8 cellular contexts compared by ENCODE assay signal in the genomic region with DNA sequence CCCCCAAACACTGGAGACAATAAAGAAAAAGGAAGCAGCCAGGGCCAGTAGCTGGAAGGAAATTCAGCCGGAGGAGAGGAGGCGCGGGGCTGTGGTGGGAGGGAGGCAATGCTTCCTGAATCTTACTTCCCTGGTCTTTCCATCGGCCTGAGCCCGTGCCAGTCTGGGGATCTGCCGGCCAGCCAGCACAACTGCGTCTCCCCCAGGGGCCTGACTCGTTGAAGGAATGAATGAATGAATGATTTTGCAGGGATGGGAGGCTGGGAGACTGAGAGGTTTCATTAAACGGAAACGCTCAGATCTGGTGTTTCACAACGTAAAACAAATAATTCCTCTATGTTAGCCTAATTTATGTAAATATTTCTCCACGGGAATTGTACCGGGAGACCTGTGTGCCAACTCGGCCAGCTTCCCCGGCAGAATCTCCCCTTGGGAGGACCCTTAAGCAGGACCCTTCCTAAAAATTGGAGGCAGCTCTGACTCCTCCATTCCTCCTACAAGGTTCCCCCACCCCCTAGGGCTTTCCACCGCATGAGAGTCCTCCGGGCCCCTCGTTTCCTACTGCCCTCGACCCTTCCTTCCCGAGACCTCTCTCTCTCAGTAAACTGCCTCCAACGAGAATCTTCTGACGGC. TPM values are rescaled to one million over a fixed set of nuclear protein-coding genes. Genes with fewer than 3 reads are reported as not detected.
A peak's percentile ranks its signal among the peaks of the same experiment; 100 is the strongest.
DNase-seq lines count a peak whose midpoint lies in the region; ATAC-seq and TF ChIP-seq lines count a peak whose summit lies in the region.

No MANE protein-coding gene starts in this region.

- no peaks in the 10 kb centered on the region for H3K36me3 ChIP-seq in GM23338 (ENCODE audit: insufficient read depth)
- no peaks in the 10 kb centered on the region for H3K36me3 ChIP-seq in SU-DHL-6 (ENCODE audit: low read length)
- no peaks in the 10 kb centered on the region for H3K36me3 ChIP-seq in body of pancreas (replicated peaks in 1 of 2; ENCODE audit: insufficient read depth in 1 of 2, low read depth in 2 of 2)

- H3K4me2 ChIP-seq in GM23338: peak overlapping the region; percentile 90
- H3K4me2 ChIP-seq in SU-DHL-6 (ENCODE audit: low read depth, low read length, poor library complexity, severe bottlenecking): peak overlapping the region; percentile 54

- peaks cover 24% of the 10 kb centered on the region for H3K27me3 Mint-ChIP-seq in GM23338 (ENCODE audit: insufficient read depth, low read depth, poor library complexity)

- H3K9me2 ChIP-seq in GM23338 (ENCODE audit: insufficient read depth): no peaks in the 10 kb centered on the region
- no peaks in the 10 kb centered on the region for H3K9me2 ChIP-seq in SU-DHL-6 (replicated peaks; ENCODE audit: insufficient read depth, low read length)

- H3K27me3 ChIP-seq in GM23338 (ENCODE audit: insufficient read depth) (peaks cover 7% of the 10 kb centered on the region; the same call in 1 of the 2 replicates), SU-DHL-6 (ENCODE audit: low read length) (peaks cover 5% of the 10 kb centered on the region; the same call in 1 of the 2 replicates), body of pancreas (no peaks in the 10 kb centered on the region)

- no peak; the same call in 2 of the 3 replicates for ATAC-seq in GM23338
- no peak for ATAC-seq in sciatic nerve
- ATAC-seq in body of pancreas: no peak

- intact Hi-C loops in sciatic nerve (cut with DNase I): loop anchor here (5.0 kb wide), 1 partner anchor 64 kb away; no protein-coding TSS in a partner anchor
- intact Hi-C loops in body of pancreas (cut with DNase I): no loop called here

- H4K20me1 ChIP-seq in GM23338 (replicated peaks; ENCODE audit: insufficient read depth) (peaks cover 6% of the 10 kb centered on the region), SU-DHL-6 (ENCODE audit: low read depth, low read length) (no peaks in the 10 kb centered on the region)

- H3K4me3 ChIP-seq in GM23338: peak overlapping the region; percentile 84
- no peak overlapping the region for H3K4me3 ChIP-seq in SU-DHL-6 (ENCODE audit: insufficient read depth, low read length, poor library complexity, severe bottlenecking)
- peak overlapping the region; percentile 59 to 79 for H3K4me3 ChIP-seq in foreskin fibroblast (ENCODE audit: low read depth in 1 of 2, low read length in 2 of 2)
- peak overlapping the region in 1 of 2 donors; percentile 30 for H3K4me3 ChIP-seq in body of pancreas

- H3K36me3 Mint-ChIP-seq in GM23338 (ENCODE audit: low read depth): no peaks in the 10 kb centered on the region; the same call in 2 of the 3 replicates

- H3K4me1 ChIP-seq in GM23338 (ENCODE audit: insufficient read depth): peaks cover 17% of the 10 kb centered on the region; the same call in 1 of the 2 replicates
- peaks cover 69% of the 10 kb centered on the region for H3K4me1 ChIP-seq in body of pancreas

- H3K27ac ChIP-seq in GM23338 (ENCODE audit: low read depth) (no peak overlapping the region), SU-DHL-6 (ENCODE audit: low read depth, low read length) (no peak overlapping the region), body of pancreas (peak overlapping the region in 2 of 4 donors; percentile 2 to 54)

- no peak for TF ChIP-seq POLR2A in body of pancreas (IDR thresholded peaks at IDR 0.05)

- H3K79me2 ChIP-seq in GM23338 (replicated peaks; ENCODE audit: insufficient read depth) (peaks cover 29% of the 10 kb centered on the region), SU-DHL-6 (ENCODE audit: insufficient read depth, low read length) (no peaks in the 10 kb centered on the region)

- 15 to 18% methylated on average over 20 to 22 of the region's 22 CpGs for WGBS in body of pancreas, 2 donors

- DNase-seq in GM23338 (ENCODE audit: low spot score) (no peak), foreskin fibroblast (no peak), sciatic nerve (ENCODE audit: low spot score) (peak; percentile 72), body of pancreas (no peak), NCI-H510A treated with DMSO at 0.1 percent for 48 hours (lab: John Stamatoyannopoulos, UW) (no peak), GM19240 (ENCODE audit: insufficient read length, low spot score) (no peak)
- DNase-seq in effector CD8-positive, alpha-beta T cell (lab: John Stamatoyannopoulos, UW): no peak

- H3K9me3 ChIP-seq in SU-DHL-6 (ENCODE audit: insufficient read depth, low read length) (no peaks in the 10 kb centered on the region), body of pancreas (no peaks in the 10 kb centered on the region)

- no peak for TF ChIP-seq CTCF in GM23338 (conservative IDR thresholded peaks at IDR 0.05; ENCODE audit: low read depth in 2 of 2)
- no peak for TF ChIP-seq CTCF in SU-DHL-6 (IDR thresholded peaks at IDR 0.05; ENCODE audit: insufficient read depth, low read length, poor library complexity, severe bottlenecking)
- TF ChIP-seq CTCF in foreskin fibroblast (IDR thresholded peaks at IDR 0.05; ENCODE audit: low read depth, low read length): no peak
- no peak for TF ChIP-seq CTCF in body of pancreas (IDR thresholded peaks at IDR 0.05)

- H2AFZ ChIP-seq in GM23338 (peak overlapping the region; percentile 90; the same call in 1 of the 2 replicates), SU-DHL-6 (ENCODE audit: low read depth, low read length, severe bottlenecking) (no peak overlapping the region)

- H3K9ac ChIP-seq in SU-DHL-6 (ENCODE audit: low read length): no peak overlapping the region

- no peaks in the 10 kb centered on the region for H3F3A ChIP-seq in GM23338 (replicated peaks; ENCODE audit: low read depth)
- H3F3A ChIP-seq in SU-DHL-6 (ENCODE audit: insufficient read depth): no peaks in the 10 kb centered on the region

- no peaks in the 10 kb centered on the region for H3K9me3 Mint-ChIP-seq in GM23338

- peaks cover 35% of the 10 kb centered on the region for H3K4me1 Mint-ChIP-seq in GM23338

- no peak overlapping the region for H3K27ac Mint-ChIP-seq in GM23338

- peak overlapping the region; percentile 88 for H3K4me3 Mint-ChIP-seq in GM23338

TF ChIP-seq in GM23338, 12 proteins besides CTCF, POLR2A, EP300 and RAD21 (continues in another document):
- TF ChIP-seq, protein P1, sequence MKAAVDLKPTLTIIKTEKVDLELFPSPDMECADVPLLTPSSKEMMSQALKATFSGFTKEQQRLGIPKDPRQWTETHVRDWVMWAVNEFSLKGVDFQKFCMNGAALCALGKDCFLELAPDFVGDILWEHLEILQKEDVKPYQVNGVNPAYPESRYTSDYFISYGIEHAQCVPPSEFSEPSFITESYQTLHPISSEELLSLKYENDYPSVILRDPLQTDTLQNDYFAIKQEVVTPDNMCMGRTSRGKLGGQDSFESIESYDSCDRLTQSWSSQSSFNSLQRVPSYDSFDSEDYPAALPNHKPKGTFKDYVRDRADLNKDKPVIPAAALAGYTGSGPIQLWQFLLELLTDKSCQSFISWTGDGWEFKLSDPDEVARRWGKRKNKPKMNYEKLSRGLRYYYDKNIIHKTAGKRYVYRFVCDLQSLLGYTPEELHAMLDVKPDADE (IDR thresholded peaks at IDR 0.05): no peak
- TF ChIP-seq, protein P2, sequence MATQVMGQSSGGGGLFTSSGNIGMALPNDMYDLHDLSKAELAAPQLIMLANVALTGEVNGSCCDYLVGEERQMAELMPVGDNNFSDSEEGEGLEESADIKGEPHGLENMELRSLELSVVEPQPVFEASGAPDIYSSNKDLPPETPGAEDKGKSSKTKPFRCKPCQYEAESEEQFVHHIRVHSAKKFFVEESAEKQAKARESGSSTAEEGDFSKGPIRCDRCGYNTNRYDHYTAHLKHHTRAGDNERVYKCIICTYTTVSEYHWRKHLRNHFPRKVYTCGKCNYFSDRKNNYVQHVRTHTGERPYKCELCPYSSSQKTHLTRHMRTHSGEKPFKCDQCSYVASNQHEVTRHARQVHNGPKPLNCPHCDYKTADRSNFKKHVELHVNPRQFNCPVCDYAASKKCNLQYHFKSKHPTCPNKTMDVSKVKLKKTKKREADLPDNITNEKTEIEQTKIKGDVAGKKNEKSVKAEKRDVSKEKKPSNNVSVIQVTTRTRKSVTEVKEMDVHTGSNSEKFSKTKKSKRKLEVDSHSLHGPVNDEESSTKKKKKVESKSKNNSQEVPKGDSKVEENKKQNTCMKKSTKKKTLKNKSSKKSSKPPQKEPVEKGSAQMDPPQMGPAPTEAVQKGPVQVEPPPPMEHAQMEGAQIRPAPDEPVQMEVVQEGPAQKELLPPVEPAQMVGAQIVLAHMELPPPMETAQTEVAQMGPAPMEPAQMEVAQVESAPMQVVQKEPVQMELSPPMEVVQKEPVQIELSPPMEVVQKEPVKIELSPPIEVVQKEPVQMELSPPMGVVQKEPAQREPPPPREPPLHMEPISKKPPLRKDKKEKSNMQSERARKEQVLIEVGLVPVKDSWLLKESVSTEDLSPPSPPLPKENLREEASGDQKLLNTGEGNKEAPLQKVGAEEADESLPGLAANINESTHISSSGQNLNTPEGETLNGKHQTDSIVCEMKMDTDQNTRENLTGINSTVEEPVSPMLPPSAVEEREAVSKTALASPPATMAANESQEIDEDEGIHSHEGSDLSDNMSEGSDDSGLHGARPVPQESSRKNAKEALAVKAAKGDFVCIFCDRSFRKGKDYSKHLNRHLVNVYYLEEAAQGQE (IDR thresholded peaks at IDR 0.05; ENCODE audit: unreplicated experiment): no peak
- TF ChIP-seq POLR2AphosphoS5 (IDR thresholded peaks at IDR 0.05; ENCODE audit: low read depth) (no peak), ZNF331 (CRISPR knock-in tag; IDR thresholded peaks at IDR 0.05; ENCODE audit: low read depth) (no peak), CREB1 (CRISPR knock-in tag; IDR thresholded peaks at IDR 0.05; ENCODE audit: low read depth) (no peak), STAT1 (IDR thresholded peaks at IDR 0.05; ENCODE audit: unreplicated experiment) (no peak), NANOG (IDR thresholded peaks at IDR 0.05; ENCODE audit: borderline replicate concordance) (no peak)

RNA-seq across cellular contexts. Expression of a gene that starts 1.3 kb away (rescaled TPM):
- total RNA-seq in GM23338 (2014; rRNA removed; shearing (Covaris generic)): 16.7 and 22.7 TPM in 2 replicates
- polyA plus RNA-seq in GM23338 (2016; fragmentation: Nextera tagmentation; extraction: Ambion mirVana): 21.7 and 22.7 TPM in 2 replicates
- total RNA-seq in sciatic nerve: 50.9 TPM
- 10 to 100 TPM in 1 of 2 donors, 1 to 10 TPM in 1; 8.0 to 11.5 TPM for total RNA-seq in body of pancreas

RNA-seq across cellular contexts. Expression of a gene that starts 42.0 kb away (rescaled TPM):
- total RNA-seq in GM23338 (2014; rRNA removed; shearing (Covaris generic)): 8.2 and 12.3 TPM in 2 replicates
- polyA plus RNA-seq in GM23338 (2016; fragmentation: Nextera tagmentation; extraction: Ambion mirVana): 13.2 and 14.0 TPM in 2 replicates
- 26.8 TPM for total RNA-seq in sciatic nerve
- 10 to 100 TPM; 10.4 to 32.3 TPM for total RNA-seq in body of pancreas
